21 cellular contexts compared by ENCODE assay signal in the genomic region with DNA sequence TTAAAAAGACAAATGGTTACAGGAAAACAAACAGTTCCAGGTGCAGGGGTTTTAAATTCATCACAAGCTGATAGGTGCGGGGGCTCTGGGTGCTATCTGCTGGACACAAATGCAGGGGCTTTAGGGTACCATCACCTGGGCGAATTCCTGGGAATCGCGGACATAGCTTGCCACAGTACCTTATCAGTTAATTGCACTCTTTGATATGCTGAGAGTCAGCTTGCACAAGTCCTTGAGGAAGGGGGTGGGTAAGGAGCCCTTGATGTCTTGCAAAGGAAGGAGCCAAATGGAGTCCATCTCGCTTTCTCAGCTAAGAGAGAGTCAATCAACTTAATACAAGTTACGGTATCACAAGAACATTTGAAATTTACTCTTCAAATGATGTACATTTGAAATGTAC. TPM values are rescaled to one million over a fixed set of nuclear protein-coding genes. Genes with fewer than 3 reads are reported as not detected.
A peak's percentile ranks its signal among the peaks of the same experiment; 100 is the strongest.
DNase-seq lines count a peak whose midpoint lies in the region; ATAC-seq and TF ChIP-seq lines count a peak whose summit lies in the region.
"Had no signal": no experiment of that assay in that cellular context is flagged by ENCODE, and none has a peak within 500 bp of the region (broad histone marks: within the 10 kb centered on the region; RNA-seq: fewer than 3 reads in every experiment).

No MANE protein-coding gene starts in this region.

- H4K20me1 ChIP-seq in GM23338 (replicated peaks; ENCODE audit: insufficient read depth) = no peaks in the 10 kb centered on the region

- peaks cover 82% of the 10 kb centered on the region for H3K27me3 ChIP-seq in GM23338 (ENCODE audit: insufficient read depth)
- H3K27me3 ChIP-seq in iPS-18a (ENCODE audit: control insufficient read depth, insufficient read depth, low read length) = peaks cover 68% of the 10 kb centered on the region
- no peaks in the 10 kb centered on the region for H3K27me3 ChIP-seq in trophoblast cell (ENCODE audit: insufficient read depth, low read length)

- no peaks in the 10 kb centered on the region for H3K36me3 ChIP-seq in GM23338 (ENCODE audit: insufficient read depth)
- H3K36me3 ChIP-seq in iPS-18a (ENCODE audit: control insufficient read depth, low read depth, low read length) = no peaks in the 10 kb centered on the region
- H3K36me3 ChIP-seq in trophoblast cell (ENCODE audit: control insufficient read depth in 1 of 2, insufficient read depth in 2 of 2, low read length in 2 of 2) = no peaks in the 10 kb centered on the region
- H3K36me3 ChIP-seq: BLaER1 had no signal

- peak overlapping the region; percentile 39 for H3K4ac ChIP-seq in trophoblast cell (ENCODE audit: low read depth, low read length)

- H3K9me3 ChIP-seq in iPS-18a (ENCODE audit: control insufficient read depth, low read depth, low read length) = no peaks in the 10 kb centered on the region
- no peaks in the 10 kb centered on the region for H3K9me3 ChIP-seq in trophoblast cell (ENCODE audit: insufficient read depth, low read depth, low read length)
- H3K9me3 ChIP-seq: A549, BLaER1 had no signal

- H3K27me3 Mint-ChIP-seq in GM23338 (ENCODE audit: insufficient read depth, low read depth, poor library complexity) = peaks cover 49% of the 10 kb centered on the region

- H3K79me1 ChIP-seq in trophoblast cell (ENCODE audit: low read length) = peaks cover 31% of the 10 kb centered on the region

- H2AFZ ChIP-seq in GM23338 (no peak overlapping the region), trophoblast cell (ENCODE audit: insufficient read depth, low read length, poor library complexity) (no peak overlapping the region)

- H3F3A ChIP-seq in GM23338 (replicated peaks; ENCODE audit: low read depth) = peaks cover 3% of the 10 kb centered on the region; the same call in 1 of the 2 replicates

- H2BK5ac ChIP-seq in trophoblast cell (ENCODE audit: low read depth, low read length, poor library complexity) = peak overlapping the region; percentile 87

- peak overlapping the region; percentile 83 for H3K4me3 Mint-ChIP-seq in GM23338

- no peak overlapping the region for H2AK5ac ChIP-seq in trophoblast cell (ENCODE audit: low read length)

- H3K9me3 Mint-ChIP-seq in GM23338 = peaks cover 7% of the 10 kb centered on the region; the same call in 2 of the 3 replicates

- H4K91ac ChIP-seq in trophoblast cell (ENCODE audit: low read depth, low read length) = peak overlapping the region; percentile 84

- no peak overlapping the region for H3K23ac ChIP-seq in trophoblast cell (ENCODE audit: low read length)

- H4K12ac ChIP-seq in trophoblast cell (ENCODE audit: low read depth, low read length) = no peak overlapping the region

- H3K27ac Mint-ChIP-seq in GM23338 = no peak overlapping the region

- peak overlapping the region; percentile 25 for H4K8ac ChIP-seq in trophoblast cell (ENCODE audit: low read depth, low read length)

- peak overlapping the region; percentile 35 for H2BK120ac ChIP-seq in trophoblast cell (ENCODE audit: insufficient read depth, low read length, poor library complexity)

- H3K4me2 ChIP-seq in GM23338 (peak overlapping the region; percentile 83), trophoblast cell (ENCODE audit: low read length) (peak overlapping the region; percentile 27)
- H3K4me2 ChIP-seq: A549, BLaER1 had no signal

- H3K4me1 Mint-ChIP-seq in GM23338 = peaks cover 12% of the 10 kb centered on the region

- TF ChIP-seq CTCF in GM23338 (conservative IDR thresholded peaks at IDR 0.05; ENCODE audit: low read depth in 2 of 2) (no peak), omental fat pad (IDR thresholded peaks at IDR 0.05) (no peak)

- H3K36me3 Mint-ChIP-seq in GM23338 (ENCODE audit: low read depth) = no peaks in the 10 kb centered on the region; the same call in 2 of the 3 replicates

- peaks cover 12% of the 10 kb centered on the region for H3K4me1 ChIP-seq in GM23338 (ENCODE audit: insufficient read depth)
- no peaks in the 10 kb centered on the region for H3K4me1 ChIP-seq in iPS-18a (ENCODE audit: control insufficient read depth, low read depth, low read length)
- peaks cover 13 to 21% of the 10 kb centered on the region in 2 experiments for H3K4me1 ChIP-seq in trophoblast cell (ENCODE audit: control insufficient read depth in 1 of 2, insufficient read depth in 2 of 2, low read length in 2 of 2)
- H3K4me1 ChIP-seq: A549, BLaER1 had no signal

- peak overlapping the region; percentile 63 for H3K18ac ChIP-seq in trophoblast cell (ENCODE audit: low read length)

- H3K27ac ChIP-seq in GM23338 (ENCODE audit: low read depth) = no peak overlapping the region
- no peak overlapping the region for H3K27ac ChIP-seq in iPS-18a (ENCODE audit: low read length)
- H3K27ac ChIP-seq in trophoblast cell (ENCODE audit: low read depth, low read length) = peak overlapping the region; percentile 96
- H3K27ac ChIP-seq: A549, BLaER1, SK-N-MC had no signal

- WGBS in trophoblast cell (ENCODE audit: extremely low coverage, insufficient coverage, insufficient read length) = no CpG with 5 or more reads among the region's 6 CpGs

- H3K9me2 ChIP-seq in GM23338 (ENCODE audit: insufficient read depth) = no peaks in the 10 kb centered on the region

- ATAC-seq in GM23338 (no peak), omental fat pad (ENCODE audit: low FRiP score) (no peak)
- ATAC-seq: A549 had no signal

- H3K9ac ChIP-seq in iPS-18a (ENCODE audit: low read length) = no peak overlapping the region
- H3K9ac ChIP-seq in trophoblast cell (ENCODE audit: low read length) = no peak overlapping the region
- H3K9ac ChIP-seq: BLaER1 had no signal

- peak overlapping the region; percentile 73 for H3K4me3 ChIP-seq in GM23338
- H3K4me3 ChIP-seq in iPS-18a (ENCODE audit: low read length) = peak overlapping the region; percentile 71
- no peak overlapping the region for H3K4me3 ChIP-seq in trophoblast cell (ENCODE audit: low read depth, low read length)
- H3K4me3 ChIP-seq: A549, BLaER1, SK-N-MC had no signal

- H3K14ac ChIP-seq in trophoblast cell (ENCODE audit: low read length) = peak overlapping the region; percentile 78

- H2BK12ac ChIP-seq in trophoblast cell (ENCODE audit: low read length) = peak overlapping the region; percentile 90

- DNase-seq in GM23338 (ENCODE audit: low spot score) (peak; percentile 35), OCI-M1 (lab: John Stamatoyannopoulos, UW) (peak; percentile 49), trophoblast cell (no peak), erythroblast (lab: John Stamatoyannopoulos, UW) (no peak), omental fat pad (ENCODE audit: low spot score) (no peak), mucosa of gallbladder (ENCODE audit: low spot score) (no peak)
- DNase-seq: DMS53, EL, KBM-7, NCI-H1105 treated with DMSO at 0.1 percent for 48 hours, NCI-H1694, NCI-H2081 treated with DMSO at 0.1 percent for 48 hours, NCI-H446 treated with DMSO at 0.1 percent for 48 hours, NCI-H748 treated with DMSO at 0.1 percent for 48 hours, SHP77 had no signal

- no peak for TF ChIP-seq POLR2A in erythroblast (IDR thresholded peaks at IDR 0.05; ENCODE audit: low read length)

- H3K79me2 ChIP-seq in GM23338 (replicated peaks; ENCODE audit: insufficient read depth) (no peaks in the 10 kb centered on the region), trophoblast cell (ENCODE audit: control insufficient read depth, insufficient read depth, low read length, poor library complexity) (no peaks in the 10 kb centered on the region)

TF ChIP-seq in GM23338, 12 proteins besides CTCF, POLR2A, EP300 and RAD21:
- TF ChIP-seq POLR2AphosphoS5 (IDR thresholded peaks at IDR 0.05; ENCODE audit: low read depth) = no peak
- TF ChIP-seq, protein P1, sequence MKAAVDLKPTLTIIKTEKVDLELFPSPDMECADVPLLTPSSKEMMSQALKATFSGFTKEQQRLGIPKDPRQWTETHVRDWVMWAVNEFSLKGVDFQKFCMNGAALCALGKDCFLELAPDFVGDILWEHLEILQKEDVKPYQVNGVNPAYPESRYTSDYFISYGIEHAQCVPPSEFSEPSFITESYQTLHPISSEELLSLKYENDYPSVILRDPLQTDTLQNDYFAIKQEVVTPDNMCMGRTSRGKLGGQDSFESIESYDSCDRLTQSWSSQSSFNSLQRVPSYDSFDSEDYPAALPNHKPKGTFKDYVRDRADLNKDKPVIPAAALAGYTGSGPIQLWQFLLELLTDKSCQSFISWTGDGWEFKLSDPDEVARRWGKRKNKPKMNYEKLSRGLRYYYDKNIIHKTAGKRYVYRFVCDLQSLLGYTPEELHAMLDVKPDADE (IDR thresholded peaks at IDR 0.05) = no peak
- TF ChIP-seq JUNB (IDR thresholded peaks at IDR 0.05; ENCODE audit: unreplicated experiment) = no peak

RNA-seq across cellular contexts. Expression of a gene that starts 25.4 kb away (rescaled TPM):
- total RNA-seq in GM23338 (2014; rRNA removed; shearing (Covaris generic)) = 11.7 and 13.6 TPM in 2 replicates
- polyA plus RNA-seq in GM23338 (2016; fragmentation: Nextera tagmentation; extraction: Ambion mirVana) = 8.8 and 11.2 TPM in 2 replicates
- polyA plus RNA-seq in trophoblast cell (2013) = 172 and 195 TPM in 2 replicates
- 10 to 100 TPM; 16.2 to 70.1 (median 26.4) TPM for total RNA-seq in omental fat pad
- total RNA-seq in mucosa of gallbladder = 372 TPM
- total RNA-seq: CD4-positive, alpha-beta memory T cell had no signal
- polyA plus RNA-seq: CD4-positive, alpha-beta memory T cell had no signal

RNA-seq across cellular contexts. Expression of a gene that starts 38.0 kb away (rescaled TPM):
- 10.6 and 11.9 TPM in 2 replicates for total RNA-seq in GM23338 (2014; rRNA removed; shearing (Covaris generic))
- 2.6 and 2.9 TPM in 2 replicates for polyA plus RNA-seq in GM23338 (2016; fragmentation: Nextera tagmentation; extraction: Ambion mirVana)
- polyA plus RNA-seq in trophoblast cell (2013) = 14.7 and 14.9 TPM in 2 replicates
- 10 to 100 TPM; 15.0 to 38.8 (median 29.2) TPM for total RNA-seq in omental fat pad
- 31.4 TPM for total RNA-seq in mucosa of gallbladder

RNA-seq across cellular contexts. Expression of a gene that starts 40.3 kb away (rescaled TPM):
- 0.35 and 0.62 TPM in 2 replicates for total RNA-seq in GM23338 (2014; rRNA removed; shearing (Covaris generic))
- 0.82 and 1.4 TPM in 2 replicates for polyA plus RNA-seq in GM23338 (2016; fragmentation: Nextera tagmentation; extraction: Ambion mirVana)
- polyA plus RNA-seq in trophoblast cell (2013) = 0.83 and 1.4 TPM in 2 replicates
- total RNA-seq in omental fat pad (1 to 10 TPM in 1 of 4 donors, not detected in 3; 1.2 TPM), mucosa of gallbladder (1.8 TPM)
- total RNA-seq: RPMI7951 had no signal
- polyA plus RNA-seq: CD4-positive, alpha-beta memory T cell had no signal

RNA-seq across cellular contexts. Expression of a gene that starts 55.9 kb away (rescaled TPM):
- 1.7 and 2.0 TPM in 2 replicates for total RNA-seq in GM23338 (2014; rRNA removed; shearing (Covaris generic))
- polyA plus RNA-seq in GM23338 (2016; fragmentation: Nextera tagmentation; extraction: Ambion mirVana) = 0.28 and 1.0 TPM in 2 replicates
- 1.1 and 1.3 TPM in 2 replicates for polyA plus RNA-seq in trophoblast cell (2013)
- 1 to 10 TPM in 3 of 4 donors, under 1 TPM in 1; 0.48 to 3.0 (median 1.6) TPM for total RNA-seq in omental fat pad
- 8.4 TPM for total RNA-seq in mucosa of gallbladder
- total RNA-seq: CD4-positive, alpha-beta memory T cell had no signal
- polyA plus RNA-seq: CD4-positive, alpha-beta memory T cell had no signal

Comparison
In these comparisons a context has a peak if more than half of its experiments do, and no peak if none do; other contexts are left out.
1. DNase-seq: peak in GM23338 (single experiment) and OCI-M1 (single experiment); none in trophoblast cell (0 of 2), erythroblast (0 of 2), omental fat pad (single experiment) and mucosa of gallbladder (single experiment).